9 cellular contexts compared by ENCODE assay signal in genomic region chr3:194270627-194271458, GRCh38.
DNase-seq lines count a peak whose midpoint lies in the region; ATAC-seq, FAIRE-seq and TF ChIP-seq lines count a peak whose summit lies in the region.
"Had no signal": no experiment of that assay in that cellular context is flagged by ENCODE, and none has a peak within 500 bp of the region (broad histone marks: within the 10 kb centered on the region; RNA-seq: fewer than 3 reads in every experiment).

No MANE protein-coding gene starts in this region.

- peak; percentile 85 for DNase-seq in chondrocyte (ENCODE audit: low spot score)
- DNase-seq in left kidney (ENCODE audit: low read depth, low spot score), result peak; percentile 61
- peak; percentile 50 for DNase-seq in small intestine
- DNase-seq in HPDE6-E6E7 (ENCODE audit: extremely low spot score), result no peak
- DNase-seq in naive thymus-derived CD4-positive, alpha-beta T cell, result no peak

- H3K4me1 Mint-ChIP-seq in chondrocyte (ENCODE audit: low read depth), result peaks cover 58% of the 10 kb centered on the region
- H3K4me1 Mint-ChIP-seq in naive thymus-derived CD4-positive, alpha-beta T cell, result peaks cover 4 to 28% (median 14%) of the 10 kb centered on the region in 7 donors

- TF ChIP-seq CTCF in HEK293 (tag by site-specific recombination; IDR thresholded peaks at IDR 0.05), result no peak
- TF ChIP-seq CTCF in chondrocyte (IDR thresholded peaks at IDR 0.05), result no peak

- POLR2A ChIA-PET in HEK293 (lab: Yijun Ruan, JAX), result no interaction called here
- POLR2A ChIA-PET in naive thymus-derived CD4-positive, alpha-beta T cell (lab: Charles Lee), result no interaction called here

- H3K9me3 ChIP-seq in HEK293 (ENCODE audit: control insufficient read depth, insufficient read depth, low read depth, low read length) (no peaks in the 10 kb centered on the region), small intestine (ENCODE audit: control insufficient read depth, low read depth) (no peaks in the 10 kb centered on the region)
- no peaks in the 10 kb centered on the region for H3K9me3 ChIP-seq in naive thymus-derived CD4-positive, alpha-beta T cell (ENCODE audit: control insufficient read depth in 2 of 3, low read length in 3 of 3)

- no peak overlapping the region for H3K4me3 Mint-ChIP-seq in chondrocyte (ENCODE audit: unreplicated experiment)
- no peak overlapping the region for H3K4me3 Mint-ChIP-seq in naive thymus-derived CD4-positive, alpha-beta T cell
- H3K4me3 Mint-ChIP-seq: activated naive CD4-positive, alpha-beta T cell treated with anti-CD3 and anti-CD28 coated beads, Interleukin-2, amount 50 U/mL, for 24 hours had no signal

- H3K27ac ChIP-seq in HEK293 (ENCODE audit: extremely low read depth, low read depth, low read length) (no peak overlapping the region), small intestine (ENCODE audit: low read depth in 1 of 2, low read length in 1 of 2) (peak overlapping the region in 1 of 2 donors; percentile 63)
- no peak overlapping the region for H3K27ac ChIP-seq in naive thymus-derived CD4-positive, alpha-beta T cell (ENCODE audit: low read depth, low read length)

- intact Hi-C loops in naive thymus-derived CD4-positive, alpha-beta T cell (cut with micrococcal nuclease), result no loop called here

- no peak for ATAC-seq in HG03280 (IDR thresholded peaks at IDR 0.05; ENCODE audit: unreplicated experiment)
- no peak for ATAC-seq in HG02870 (IDR thresholded peaks at IDR 0.05; ENCODE audit: unreplicated experiment)
- ATAC-seq in naive thymus-derived CD4-positive, alpha-beta T cell, result no peak

- WGBS in small intestine, 3 donors, result 63 to 71% (median 64%) methylated on average over 18 of the region's 18 CpGs

- H3K36me3 ChIP-seq in HEK293 (ENCODE audit: control insufficient read depth in 2 of 2, insufficient read depth in 1 of 2, low read length in 2 of 2) (no peaks in the 10 kb centered on the region), small intestine (ENCODE audit: control insufficient read depth in 2 of 2, insufficient read depth in 2 of 2, low read length in 2 of 2) (no peaks in the 10 kb centered on the region)
- H3K36me3 ChIP-seq in naive thymus-derived CD4-positive, alpha-beta T cell (ENCODE audit: control insufficient read depth in 2 of 3, insufficient read depth in 3 of 3, low read length in 3 of 3), result no peaks in the 10 kb centered on the region

- no peak for FAIRE-seq in small intestine (lab: Jason Lieb, UNC)

- peaks cover 9% of the 10 kb centered on the region for H3K27me3 Mint-ChIP-seq in chondrocyte (ENCODE audit: low read depth)
- peaks cover 0 to 16% (median 0%) of the 10 kb centered on the region in 5 donors for H3K27me3 Mint-ChIP-seq in naive thymus-derived CD4-positive, alpha-beta T cell
- H3K27me3 Mint-ChIP-seq: activated naive CD4-positive, alpha-beta T cell treated with anti-CD3 and anti-CD28 coated beads, Interleukin-2, amount 50 U/mL, for 24 hours had no signal

- no peaks in the 10 kb centered on the region for H3K27me3 ChIP-seq in small intestine (ENCODE audit: control insufficient read depth in 2 of 2, insufficient read depth in 2 of 2, low read length in 2 of 2)
- H3K27me3 ChIP-seq in naive thymus-derived CD4-positive, alpha-beta T cell (ENCODE audit: control insufficient read depth in 2 of 2, insufficient read depth in 2 of 2, low read length in 2 of 2), result no peaks in the 10 kb centered on the region

- CTCF ChIA-PET in HEK293 (lab: Yijun Ruan, JAX), result no interaction called here
- CTCF ChIA-PET in naive thymus-derived CD4-positive, alpha-beta T cell (lab: Charles Lee), result no interaction called here

- no peak overlapping the region for H3K4me3 ChIP-seq in HEK293 (ENCODE audit: low read depth, low read length)
- H3K4me3 ChIP-seq in small intestine (ENCODE audit: low read depth in 1 of 2, low read length in 2 of 2), result no peak overlapping the region
- H3K4me3 ChIP-seq in naive thymus-derived CD4-positive, alpha-beta T cell (ENCODE audit: low read length), result no peak overlapping the region

- no peaks in the 10 kb centered on the region for H3K36me3 Mint-ChIP-seq in chondrocyte (ENCODE audit: low read depth)
- no peaks in the 10 kb centered on the region for H3K36me3 Mint-ChIP-seq in naive thymus-derived CD4-positive, alpha-beta T cell
- H3K36me3 Mint-ChIP-seq: activated naive CD4-positive, alpha-beta T cell treated with anti-CD3 and anti-CD28 coated beads, Interleukin-2, amount 50 U/mL, for 24 hours had no signal

- H3K27ac Mint-ChIP-seq in chondrocyte (ENCODE audit: unreplicated experiment), result peak overlapping the region; percentile 85
- H3K27ac Mint-ChIP-seq in naive thymus-derived CD4-positive, alpha-beta T cell, result peak overlapping the region in 1 of 9 donors; percentile 72
- H3K27ac Mint-ChIP-seq: activated naive CD4-positive, alpha-beta T cell treated with anti-CD3 and anti-CD28 coated beads, Interleukin-2, amount 50 U/mL, for 24 hours had no signal

- H3K4me1 ChIP-seq in HEK293 (ENCODE audit: control insufficient read depth, insufficient read depth, low read length) (no peaks in the 10 kb centered on the region), small intestine (ENCODE audit: control insufficient read depth in 2 of 2, insufficient read depth in 1 of 2, low read depth in 1 of 2, low read length in 1 of 2) (no peaks in the 10 kb centered on the region)
- no peaks in the 10 kb centered on the region for H3K4me1 ChIP-seq in naive thymus-derived CD4-positive, alpha-beta T cell (ENCODE audit: control insufficient read depth in 2 of 2, insufficient read depth in 2 of 2, low read length in 2 of 2)

- H3K9me3 Mint-ChIP-seq in chondrocyte (ENCODE audit: low read depth), result no peaks in the 10 kb centered on the region
- H3K9me3 Mint-ChIP-seq in naive thymus-derived CD4-positive, alpha-beta T cell, result peaks cover 0 to 6% (median 0%) of the 10 kb centered on the region in 11 donors
- H3K9me3 Mint-ChIP-seq: activated naive CD4-positive, alpha-beta T cell treated with anti-CD3 and anti-CD28 coated beads, Interleukin-2, amount 50 U/mL, for 24 hours had no signal

TF ChIP-seq in HEK293, 187 proteins besides CTCF, POLR2A, EP300 and RAD21:
- TF ChIP-seq ZNF423 (tag by site-specific recombination; IDR thresholded peaks at IDR 0.05) (no peak), GLIS1 (tag by site-specific recombination; IDR thresholded peaks at IDR 0.05) (peak; percentile 49)
TF ChIP-seq in HEK293: peak in this region for 1.

Comparison
In these comparisons a context has a peak if more than half of its experiments do, and no peak if none do; other contexts are left out.
1. DNase-seq: peak in chondrocyte (single experiment), left kidney (single experiment) and small intestine (single experiment); none in HPDE6-E6E7 (single experiment) and naive thymus-derived CD4-positive, alpha-beta T cell (0 of 9).